Comparison of ENCODE assay signal across 7 cellular contexts in genomic region chr3:197298341-197298857, GRCh38. TPM values are rescaled to one million over a fixed set of nuclear protein-coding genes. Genes with fewer than 3 reads are reported as not detected.
DNase-seq lines count a peak whose midpoint lies in the region; ATAC-seq and TF ChIP-seq lines count a peak whose summit lies in the region.

Gene DLG1 (minus strand): TSS chr3:197298612. CDS start chr3:197297204, 1,408 bp downstream.

- peak; percentile 78 for DNase-seq in NCI-H2029 (lab: John Stamatoyannopoulos, UW)
- DNase-seq in T-helper 9 cell, result peak; percentile 78
- DNase-seq in astrocyte of the spinal cord (ENCODE audit: low read depth, low spot score), result peak; percentile 98
- DNase-seq in hypothalamus (lab: John Stamatoyannopoulos, UW), result peak in 48 of 51 donors; percentile 21 to 91 (median 64)
- peak; percentile 83 to 89 for DNase-seq in gastrocnemius medialis

- peak; percentile 68 for ATAC-seq in GM18511 (IDR thresholded peaks at IDR 0.05; ENCODE audit: unreplicated experiment)
- peak; percentile 50 for ATAC-seq in HG02973 (IDR thresholded peaks at IDR 0.05; ENCODE audit: unreplicated experiment)
- ATAC-seq in gastrocnemius medialis, result peak; percentile 79

- H3K4me3 ChIP-seq in astrocyte of the spinal cord (ENCODE audit: low read depth, low read length), result peak within 1 kb of the TSS; percentile 83
- H3K4me3 ChIP-seq in gastrocnemius medialis, result peak within 1 kb of the TSS; percentile 77 to 97 (median 84)

- peak within 1 kb of the TSS; percentile 87 to 97 (median 94) for H3K27ac ChIP-seq in gastrocnemius medialis

- peak; percentile 46 to 56 for TF ChIP-seq POLR2A in gastrocnemius medialis (IDR thresholded peaks at IDR 0.05)

- TF ChIP-seq CTCF in astrocyte of the spinal cord (IDR thresholded peaks at IDR 0.05; ENCODE audit: low read depth, low read length) (no peak), gastrocnemius medialis (IDR thresholded peaks at IDR 0.05 in 4 of 5, conservative IDR thresholded peaks at IDR 0.05 in 1 of 5) (no peak)

- H3K27me3 ChIP-seq in gastrocnemius medialis, result no peaks in the 10 kb centered on the region

- H3K9me3 ChIP-seq in gastrocnemius medialis, result no peaks in the 10 kb centered on the region

- H3K36me3 ChIP-seq in gastrocnemius medialis, result peaks cover 0 to 7% of the 10 kb centered on the region in 2 donors

- intact Hi-C loops in gastrocnemius medialis (cut with DNase I; ENCODE audit: low total_unique reads), result loop anchor here (2.0 kb wide), 1 partner anchor 56 kb away; no protein-coding TSS in a partner anchor

- in situ Hi-C loops in astrocyte of the spinal cord (cut with HindIII; ENCODE audit: low sequenced_read_pairs) (no loop called here), gastrocnemius medialis (cut with MboI; ENCODE audit: low sequenced_read_pairs in 4 of 4) (no loop called here)

- peaks cover 26 to 29% of the 10 kb centered on the region in 2 donors for H3K4me1 ChIP-seq in gastrocnemius medialis

RNA-seq across cellular contexts. Expression of gene DLG1, which starts in this region (rescaled TPM):
- 100 to 1,000 TPM in 1 of 4 donors, 10 to 100 TPM in 3; 41.4 to 112 (median 61.1) TPM for total RNA-seq in gastrocnemius medialis

Comparison
In these comparisons a context has a peak if more than half of its experiments do, and no peak if none do; other contexts are left out.
1. Peak in every context shown above with its lines: DNase-seq, ATAC-seq, H3K4me3 ChIP-seq and H3K27ac ChIP-seq.